In the genomic region with DNA sequence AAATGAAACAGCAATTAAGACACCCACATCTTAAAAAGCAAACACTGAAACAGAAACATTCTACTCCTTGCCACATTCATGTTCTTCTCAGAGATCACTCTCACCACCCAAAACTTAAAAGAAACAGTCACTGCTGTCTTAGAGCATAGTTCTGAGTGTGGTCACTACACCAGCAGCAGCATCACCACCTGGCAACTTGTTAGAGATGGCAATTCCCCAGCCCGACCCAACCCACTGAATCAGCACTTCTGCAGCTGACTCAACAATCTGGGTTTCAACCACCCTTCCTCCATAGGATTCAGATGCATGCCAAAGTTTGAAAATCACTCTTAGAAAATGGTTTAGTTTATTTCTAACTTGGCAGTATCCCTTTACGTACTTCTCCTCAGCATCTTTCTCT, we compare ENCODE assay signal across 8 cellular contexts.
DNase-seq lines count a peak whose midpoint lies in the region; ATAC-seq and TF ChIP-seq lines count a peak whose summit lies in the region.

No MANE protein-coding gene starts in this region.

- in situ Hi-C loops in brain microvascular endothelial cell (cut with HindIII; ENCODE audit: low pct_ligation_motif_present, low sequenced_read_pairs): no loop called here

- BruUV-seq in Calu3 (replicated peaks; lab: Mats Ljungman, UMichigan): no TSS peak

- H3K27me3 ChIP-seq in brain microvascular endothelial cell (replicated peaks): no peaks in the 10 kb centered on the region
- no peaks in the 10 kb centered on the region for H3K27me3 ChIP-seq in naive thymus-derived CD4-positive, alpha-beta T cell (ENCODE audit: control insufficient read depth in 2 of 2, insufficient read depth in 2 of 2, low read length in 2 of 2)

- POLR2A ChIA-PET in naive thymus-derived CD4-positive, alpha-beta T cell (lab: Charles Lee): no interaction called here

- DNase-seq in Calu3: no peak
- DNase-seq in GM20000 (ENCODE audit: low spot score): peak; percentile 2
- peak; percentile 74 for DNase-seq in HS-27A (ENCODE audit: low read depth)
- DNase-seq in brain microvascular endothelial cell: peak; percentile 92
- no peak for DNase-seq in naive thymus-derived CD4-positive, alpha-beta T cell
- DNase-seq in NCI-H2171 (lab: John Stamatoyannopoulos, UW): no peak
- no peak for DNase-seq in NCI-H524 treated with DMSO at 0.1 percent for 48 hours (lab: John Stamatoyannopoulos, UW)

- ATAC-seq in naive thymus-derived CD4-positive, alpha-beta T cell: peak; percentile 31
- ATAC-seq in HG03039 (IDR thresholded peaks at IDR 0.05; ENCODE audit: unreplicated experiment): no peak

- H3K4me1 Mint-ChIP-seq in Calu3 (ENCODE audit: low read depth, unreplicated experiment): no peaks in the 10 kb centered on the region
- H3K4me1 Mint-ChIP-seq in naive thymus-derived CD4-positive, alpha-beta T cell: peaks cover 0 to 8% (median 0%) of the 10 kb centered on the region in 7 donors

- no peaks in the 10 kb centered on the region for H3K27me3 Mint-ChIP-seq in Calu3 (ENCODE audit: unreplicated experiment)
- peaks cover 13 to 33% (median 18%) of the 10 kb centered on the region in 5 donors for H3K27me3 Mint-ChIP-seq in naive thymus-derived CD4-positive, alpha-beta T cell

- no peaks in the 10 kb centered on the region for H3K36me3 ChIP-seq in brain microvascular endothelial cell (replicated peaks)
- no peaks in the 10 kb centered on the region for H3K36me3 ChIP-seq in naive thymus-derived CD4-positive, alpha-beta T cell (ENCODE audit: control insufficient read depth in 2 of 3, insufficient read depth in 3 of 3, low read length in 3 of 3)

- H3K4me3 ChIP-seq in brain microvascular endothelial cell (ENCODE audit: low read depth, low read length): no peak overlapping the region
- H3K4me3 ChIP-seq in naive thymus-derived CD4-positive, alpha-beta T cell (ENCODE audit: low read length): no peak overlapping the region

- H3K9me3 Mint-ChIP-seq in Calu3 (ENCODE audit: low read depth, unreplicated experiment): no peaks in the 10 kb centered on the region
- H3K9me3 Mint-ChIP-seq in naive thymus-derived CD4-positive, alpha-beta T cell: no peaks in the 10 kb centered on the region

- H3K4me1 ChIP-seq in naive thymus-derived CD4-positive, alpha-beta T cell (ENCODE audit: control insufficient read depth in 2 of 2, insufficient read depth in 2 of 2, low read length in 2 of 2): no peaks in the 10 kb centered on the region

- intact Hi-C loops in Calu3 (cut with micrococcal nuclease; ENCODE audit: unreplicated experiment): no loop called here
- intact Hi-C loops in naive thymus-derived CD4-positive, alpha-beta T cell (cut with micrococcal nuclease): no loop called here

- TF ChIP-seq CTCF in Calu3 (IDR thresholded peaks at IDR 0.05; ENCODE audit: unreplicated experiment): no peak
- no peak for TF ChIP-seq CTCF in GM20000 (IDR thresholded peaks at IDR 0.05; ENCODE audit: extremely low read depth, missing control alignments)
- TF ChIP-seq CTCF in brain microvascular endothelial cell (IDR thresholded peaks at IDR 0.05; ENCODE audit: low read depth, low read length, missing control alignments): no peak

- no peaks in the 10 kb centered on the region for H3K9me3 ChIP-seq in naive thymus-derived CD4-positive, alpha-beta T cell (ENCODE audit: control insufficient read depth in 2 of 3, low read length in 3 of 3)

- H3K4me3 Mint-ChIP-seq in Calu3 (ENCODE audit: low read depth, unreplicated experiment): no peak overlapping the region
- no peak overlapping the region for H3K4me3 Mint-ChIP-seq in naive thymus-derived CD4-positive, alpha-beta T cell

- CTCF ChIA-PET in Calu3 (lab: Charles Lee): no interaction called here
- CTCF ChIA-PET in naive thymus-derived CD4-positive, alpha-beta T cell (lab: Charles Lee): no interaction called here

- H3K36me3 Mint-ChIP-seq in Calu3 (ENCODE audit: insufficient read depth, unreplicated experiment): peaks cover 4% of the 10 kb centered on the region
- H3K36me3 Mint-ChIP-seq in naive thymus-derived CD4-positive, alpha-beta T cell: no peaks in the 10 kb centered on the region

- no peak overlapping the region for H3K27ac ChIP-seq in brain microvascular endothelial cell
- H3K27ac ChIP-seq in naive thymus-derived CD4-positive, alpha-beta T cell (ENCODE audit: low read depth, low read length): no peak overlapping the region

- peak overlapping the region; percentile 19 for H3K27ac Mint-ChIP-seq in Calu3 (ENCODE audit: unreplicated experiment)
- no peak overlapping the region for H3K27ac Mint-ChIP-seq in naive thymus-derived CD4-positive, alpha-beta T cell

Comparison
In these comparisons a context has a peak if more than half of its experiments do, and no peak if none do; other contexts are left out.
1. DNase-seq: peak in GM20000 (single experiment), HS-27A (single experiment) and brain microvascular endothelial cell (single experiment); none in Calu3 (single experiment), naive thymus-derived CD4-positive, alpha-beta T cell (0 of 9), NCI-H2171 (single experiment) and NCI-H524 treated with DMSO at 0.1 percent for 48 hours (single experiment).